In genomic region chrX:101274198-101274597, GRCh38 we compare ENCODE assay signal across 21 cellular contexts. TPM values are rescaled to one million over a fixed set of nuclear protein-coding genes. Genes with fewer than 3 reads are reported as not detected.
A peak's percentile ranks its signal among the peaks of the same experiment; 100 is the strongest.
DNase-seq lines count a peak whose midpoint lies in the region; ATAC-seq, FAIRE-seq and TF ChIP-seq lines count a peak whose summit lies in the region.
"Had no signal": no experiment of that assay in that cellular context is flagged by ENCODE, and none has a peak within 500 bp of the region (broad histone marks: within the 10 kb centered on the region; RNA-seq: fewer than 3 reads in every experiment).

No MANE protein-coding gene starts in this region.

- TF ChIP-seq EP300 in A549 (IDR thresholded peaks at IDR 0.05) (no peak), K562 (IDR thresholded peaks at IDR 0.05; ENCODE audit: low read length) (no peak)

- ATAC-seq in A549, result no peak
- ATAC-seq in K562, result no peak
- no peak for ATAC-seq in GM21367 (IDR thresholded peaks at IDR 0.05; ENCODE audit: unreplicated experiment)
- ATAC-seq: CD8-positive, alpha-beta T cell had no signal

- TF ChIP-seq CTCF in A549 (IDR thresholded peaks at IDR 0.05) (no peak), K562 (IDR thresholded peaks at IDR 0.05 in 2 of 3, conservative IDR thresholded peaks at IDR 0.05 in 1 of 3; ENCODE audit: insufficient read depth in 2 of 3, low read depth in 1 of 3, low read length in 3 of 3) (no peak), OCI-LY7 (conservative IDR thresholded peaks at IDR 0.05; ENCODE audit: low read length) (no peak)

- H3K9me2 ChIP-seq in OCI-LY7 (ENCODE audit: insufficient read depth, low read length), result no peaks in the 10 kb centered on the region

- H4K20me1 ChIP-seq in K562 (replicated peaks; ENCODE audit: control insufficient read depth, insufficient read depth, low read length) (no peaks in the 10 kb centered on the region), OCI-LY7 (ENCODE audit: insufficient read depth, low read length) (no peaks in the 10 kb centered on the region)
- H4K20me1 ChIP-seq: BLaER1 treated with 17β-estradiol and CSF1 and Interleukin-3, amounts not matched to agents 10 nM and 100 nM had no signal

- H3K4me1 ChIP-seq in A549 (no peaks in the 10 kb centered on the region), K562 (replicated peaks in 1 of 2; ENCODE audit: control insufficient read depth in 2 of 2, insufficient read depth in 2 of 2, low read length in 2 of 2) (no peaks in the 10 kb centered on the region), OCI-LY7 (ENCODE audit: insufficient read depth, low read length, poor library complexity, severe bottlenecking) (no peaks in the 10 kb centered on the region)
- H3K4me1 ChIP-seq: BLaER1 treated with 17β-estradiol and CSF1 and Interleukin-3, amounts not matched to agents 10 nM and 100 nM; Caco-2 had no signal

- intact Hi-C loops in K562 (cut with micrococcal nuclease) (no loop called here), OCI-LY7 (cut with micrococcal nuclease; ENCODE audit: unreplicated experiment) (no loop called here)

- BruUV-seq in K562 (replicated peaks; lab: Mats Ljungman, UMichigan) (no TSS peak), OCI-LY7 (replicated peaks; lab: Mats Ljungman, UMichigan) (no TSS peak)

- peaks cover 0 to 9% of the 10 kb centered on the region in 2 experiments; a peak in 2 of 5 replicates for H3K27me3 ChIP-seq in K562 (ENCODE audit: control insufficient read depth in 2 of 2, insufficient read depth in 2 of 2, low read length in 2 of 2)
- H3K27me3 ChIP-seq: BLaER1 treated with 17β-estradiol and CSF1 and Interleukin-3, amounts not matched to agents 10 nM and 100 nM had no signal

- H3K9me1 ChIP-seq in K562 (ENCODE audit: control insufficient read depth, insufficient read depth, low read length), result no peaks in the 10 kb centered on the region

- H3K9me3 ChIP-seq in A549 (no peaks in the 10 kb centered on the region), K562 (replicated peaks; ENCODE audit: control insufficient read depth, insufficient read depth, low read depth, low read length) (no peaks in the 10 kb centered on the region), OCI-LY7 (ENCODE audit: low read length) (no peaks in the 10 kb centered on the region)
- H3K9me3 ChIP-seq: BLaER1 treated with 17β-estradiol and CSF1 and Interleukin-3, amounts not matched to agents 10 nM and 100 nM; Caco-2 had no signal

- H3K79me2 ChIP-seq in K562 (ENCODE audit: control insufficient read depth, insufficient read depth, low read length) (no peaks in the 10 kb centered on the region), OCI-LY7 (ENCODE audit: insufficient read depth, low read depth, low read length) (no peaks in the 10 kb centered on the region)

- TF ChIP-seq RAD21 in A549 (conservative IDR thresholded peaks at IDR 0.05 in 1 of 2, IDR thresholded peaks at IDR 0.05 in 1 of 2) (no peak), K562 (CRISPR knock-in tag; conservative IDR thresholded peaks at IDR 0.05 in 1 of 2, IDR thresholded peaks at IDR 0.05 in 1 of 2) (no peak)

- H3K27ac ChIP-seq in A549, result no peak overlapping the region
- H3K27ac ChIP-seq in K562 (ENCODE audit: extremely low read depth, low read depth, low read length), result no peak overlapping the region
- H3K27ac ChIP-seq in OCI-LY7 (ENCODE audit: low read depth, low read length, poor library complexity, severe bottlenecking), result no peak overlapping the region
- H3K27ac ChIP-seq: BLaER1 treated with 17β-estradiol and CSF1 and Interleukin-3, amounts not matched to agents 10 nM and 100 nM; C4-2B had no signal

- no peak overlapping the region for H3K4me3 ChIP-seq in A549
- no peak overlapping the region for H3K4me3 ChIP-seq in K562
- H3K4me3 ChIP-seq in OCI-LY7 (ENCODE audit: low read depth, low read length, poor library complexity, severe bottlenecking), result no peak overlapping the region
- H3K4me3 ChIP-seq: BLaER1 treated with 17β-estradiol and CSF1 and Interleukin-3, amounts not matched to agents 10 nM and 100 nM had no signal

- H2AFZ ChIP-seq in K562 (ENCODE audit: low read depth, low read length) (no peak overlapping the region), OCI-LY7 (ENCODE audit: low read length) (no peak overlapping the region)

- no peak overlapping the region for H3K9ac ChIP-seq in K562 (ENCODE audit: insufficient read depth in 1 of 2, low read depth in 2 of 2, low read length in 2 of 2)
- H3K9ac ChIP-seq: BLaER1 treated with 17β-estradiol and CSF1 and Interleukin-3, amounts not matched to agents 10 nM and 100 nM had no signal

- TF ChIP-seq POLR2A in A549 (IDR thresholded peaks at IDR 0.05; ENCODE audit: low read length) (no peak), GM12891 (IDR thresholded peaks at IDR 0.05; ENCODE audit: low read depth, low read length) (no peak), K562 (conservative IDR thresholded peaks at IDR 0.05) (no peak)

- no peak for FAIRE-seq in A549 (lab: Jason Lieb, UNC)
- peak; percentile 23 for FAIRE-seq in GM12891 (lab: Jason Lieb, UNC)
- no peak for FAIRE-seq in K562 (lab: Jason Lieb, UNC)
- FAIRE-seq: A204.1, D721Med, G401.6, GM12892, GM18507 had no signal

- CTCF ChIA-PET in A549 (lab: Yijun Ruan, JAX) (no interaction called here), K562 (lab: Yijun Ruan, JAX; ENCODE audit: low intra/inter-chr PET ratio) (no interaction called here), OCI-LY7 (lab: Charles Lee; ENCODE audit: unreplicated experiment) (no interaction called here)

- no peak for DNase-seq in A549 (ENCODE audit: low read depth in 1 of 2, low spot score in 1 of 2)
- DNase-seq in GM12891 (ENCODE audit: insufficient read length, low spot score), result no peak
- no peak for DNase-seq in K562 (ENCODE audit: extremely low read depth in 1 of 4, low spot score in 3 of 4)
- DNase-seq in OCI-LY7 (ENCODE audit: low spot score), result no peak
- DNase-seq: 8988T; AML-193; Caco-2; Calu3; CD4-positive, alpha-beta T cell; CD8-positive, alpha-beta T cell; DMS79 treated with DMSO at 0.1 percent for 48 hours; GF-D8 had no signal

- WGBS in A549 (ENCODE audit: missing lambda C conversion rate), result 84% methylated on average over 5 of the region's 6 CpGs
- 3% methylated on average over 5 of the region's 6 CpGs for WGBS in K562 (ENCODE audit: insufficient coverage, low coverage, missing lambda C conversion rate)

- H3K4me2 ChIP-seq in A549 (no peak overlapping the region), K562 (ENCODE audit: insufficient read depth, low read length) (no peak overlapping the region), OCI-LY7 (ENCODE audit: low read length) (no peak overlapping the region)
- H3K4me2 ChIP-seq: BLaER1 treated with 17β-estradiol and CSF1 and Interleukin-3, amounts not matched to agents 10 nM and 100 nM had no signal

- no peaks in the 10 kb centered on the region for H3K36me3 ChIP-seq in K562 (ENCODE audit: control insufficient read depth, insufficient read depth, low read length)
- H3K36me3 ChIP-seq in OCI-LY7 (ENCODE audit: insufficient read depth, low read length), result no peaks in the 10 kb centered on the region
- H3K36me3 ChIP-seq: BLaER1 treated with 17β-estradiol and CSF1 and Interleukin-3, amounts not matched to agents 10 nM and 100 nM had no signal

- POLR2A ChIA-PET in A549 (lab: Yijun Ruan, JAX), result no interaction called here
- POLR2A ChIA-PET in K562 (lab: Yijun Ruan, JAX), result no interaction called here
- POLR2A ChIA-PET in OCI-LY7 (lab: Charles Lee), result no interaction called here

- in situ Hi-C loops in K562 (cut with MboI), result loop anchor here (25.0 kb wide), 1 partner anchor 513 kb away; no protein-coding TSS in a partner anchor

RNA-seq across cellular contexts. Expression of gene TAF7L, which starts 16.9 kb away (rescaled TPM):
- polyA plus RNA-seq in A549 (2011; rRNA removed) (0.08 and 0.13 TPM in 2 replicates), A549 (2017; fragmentation: RNase III; extraction: RNeasy Plus Mini Kit Qiagen cat#74134 plus additional on column Dnase treatment) (0.05 to 0.08 TPM (median 0.08 TPM) in 3 replicates), K562 (2011; rRNA removed) (0.07 and 0.11 TPM in 2 replicates), K562 (2014; fragmentation: Illumina TruSeq; extraction: Trizol) (0.12 TPM in 1 of 2 replicates, not detected in the other), K562 (2014; fragmentation: Nextera tagmentation; extraction: Ambion mirVana) (under 1 TPM in 1 of 2 experiments, not detected in 1; 0.07 TPM), K562 (2014; rRNA removed) (0.07 and 0.42 TPM in 2 replicates)
- 0.03 and 0.04 TPM in 2 replicates for polyA plus RNA-seq in A549 (2012; cell fraction: cytosol; rRNA removed)
- 0.07 and 0.16 TPM in 2 replicates for polyA plus RNA-seq in A549 (2012; cell fraction: nucleus; rRNA removed)
- not detected in 2 replicates for polyA minus RNA-seq in A549 (2011; rRNA and poly(A)+ RNA removed)
- polyA plus RNA-seq in GM12891 (2012; ENCODE audit: low read depth, missing spikeins), result 0.05 TPM
- total RNA-seq in K562 (2011; cell fraction: chromatin; rRNA removed; ENCODE audit: low replicate concordance), result not detected in 2 replicates
- total RNA-seq in K562 (2011; cell fraction: nucleolus; rRNA removed), result not detected in 2 replicates
- 0.23 TPM in 1 of 2 replicates, not detected in the other for total RNA-seq in K562 (2011; cell fraction: nucleoplasm; rRNA removed)
- total RNA-seq in K562 (2014; rRNA removed) (not detected in 2 replicates), K562 (2014; rRNA removed; fragmentation: Illumina TruSeq; extraction: Trizol) (not detected in 2 replicates), K562 (2015; rRNA removed; fragmentation: Illumina TruSeq; extraction: Trizol) (not detected in 2 replicates), K562 (2021) (not detected in 2 replicates), OCI-LY7 (2022) (not detected in 2 replicates)
- polyA plus RNA-seq in K562 (2011; cell fraction: cytosol; rRNA removed), result 0.06 TPM in 1 of 2 replicates, not detected in the other
- polyA plus RNA-seq in K562 (2011; cell fraction: nucleus; rRNA removed), result 0.14 TPM in 1 of 2 replicates, not detected in the other
- 0.06 TPM in 1 of 2 replicates, not detected in the other for polyA plus RNA-seq in K562 (2012)
- not detected in 2 replicates for polyA minus RNA-seq in K562 (2011; rRNA and poly(A)+ RNA removed)
- polyA minus RNA-seq in K562 (2011; cell fraction: cytosol; rRNA and poly(A)+ RNA removed), result not detected in 2 replicates
- polyA minus RNA-seq in K562 (2011; cell fraction: nucleus; rRNA and poly(A)+ RNA removed), result not detected in 2 replicates
- total RNA-seq in OCI-LY7 (2014; rRNA removed; shearing (Covaris generic)), result not detected in 2 replicates
- total RNA-seq: B cell; Caco-2; Calu3; CD4-positive, alpha-beta T cell; CD8-positive, alpha-beta T cell had no signal

RNA-seq across cellular contexts. Expression of gene DRP2, which starts 54.6 kb away (rescaled TPM):
- 0.62 and 0.66 TPM in 2 replicates for polyA plus RNA-seq in A549 (2011; rRNA removed)
- polyA plus RNA-seq in A549 (2012; cell fraction: cytosol; rRNA removed), result 0.27 and 0.29 TPM in 2 replicates
- 1.1 and 1.8 TPM in 2 replicates for polyA plus RNA-seq in A549 (2012; cell fraction: nucleus; rRNA removed)
- polyA plus RNA-seq in A549 (2017; fragmentation: RNase III; extraction: RNeasy Plus Mini Kit Qiagen cat#74134 plus additional on column Dnase treatment), result 0.36 to 0.58 TPM (median 0.45 TPM) in 3 replicates
- 1.1 and 1.4 TPM in 2 replicates for polyA minus RNA-seq in A549 (2011; rRNA and poly(A)+ RNA removed)
- 0.06 TPM for polyA plus RNA-seq in GM12891 (2012; ENCODE audit: low read depth, missing spikeins)
- total RNA-seq in K562 (2011; cell fraction: chromatin; rRNA removed; ENCODE audit: low replicate concordance), result 0.56 and 0.58 TPM in 2 replicates
- total RNA-seq in K562 (2011; cell fraction: nucleolus; rRNA removed), result 0.26 and 0.33 TPM in 2 replicates
- 0.44 and 0.76 TPM in 2 replicates for total RNA-seq in K562 (2011; cell fraction: nucleoplasm; rRNA removed)
- 0.16 and 0.23 TPM in 2 replicates for total RNA-seq in K562 (2014; rRNA removed)
- total RNA-seq in K562 (2014; rRNA removed; fragmentation: Illumina TruSeq; extraction: Trizol), result 0.13 and 0.15 TPM in 2 replicates
- 0.18 and 0.26 TPM in 2 replicates for total RNA-seq in K562 (2015; rRNA removed; fragmentation: Illumina TruSeq; extraction: Trizol)
- total RNA-seq in K562 (2021), result 0.09 and 0.25 TPM in 2 replicates
- 0.18 and 0.23 TPM in 2 replicates for polyA plus RNA-seq in K562 (2011; rRNA removed)
- polyA plus RNA-seq in K562 (2011; cell fraction: cytosol; rRNA removed), result 0.07 and 0.13 TPM in 2 replicates
- polyA plus RNA-seq in K562 (2011; cell fraction: nucleus; rRNA removed), result 0.94 and 1.1 TPM in 2 replicates
- 0.14 and 0.29 TPM in 2 replicates for polyA plus RNA-seq in K562 (2012)
- 0.12 and 0.30 TPM in 2 replicates for polyA plus RNA-seq in K562 (2014; fragmentation: Illumina TruSeq; extraction: Trizol)
- polyA plus RNA-seq in K562 (2014; fragmentation: Nextera tagmentation; extraction: Ambion mirVana), result under 1 TPM; 0.01 to 0.06 TPM
- polyA plus RNA-seq in K562 (2014; rRNA removed), result 0.12 TPM in 2 replicates
- 0.14 and 0.18 TPM in 2 replicates for polyA minus RNA-seq in K562 (2011; rRNA and poly(A)+ RNA removed)
- not detected in 2 replicates for polyA minus RNA-seq in K562 (2011; cell fraction: cytosol; rRNA and poly(A)+ RNA removed)
- polyA minus RNA-seq in K562 (2011; cell fraction: nucleus; rRNA and poly(A)+ RNA removed), result 0.40 and 0.44 TPM in 2 replicates
- 0.64 and 0.82 TPM in 2 replicates for total RNA-seq in OCI-LY7 (2014; rRNA removed; shearing (Covaris generic))
- 0.93 and 0.96 TPM in 2 replicates for total RNA-seq in OCI-LY7 (2022)
- total RNA-seq: B cell; CD4-positive, alpha-beta T cell; CD8-positive, alpha-beta T cell had no signal

Comparison
In these comparisons a context has a peak if more than half of its experiments do, and no peak if none do; other contexts are left out.
1. Of the 35 proteins assayed by ChIP-seq in both K562 and A549: peak only in K562: none; only in A549: none; in both: MAFK; in neither: 34.